Comparison of ENCODE assay signal across 12 cellular contexts in genomic region chr16:10979717-10980601, GRCh38. TPM values are rescaled to one million over a fixed set of nuclear protein-coding genes. Genes with fewer than 3 reads are reported as not detected.
DNase-seq lines count a peak whose midpoint lies in the region; ATAC-seq, FAIRE-seq and TF ChIP-seq lines count a peak whose summit lies in the region.
"Had no signal": no experiment of that assay in that cellular context is flagged by ENCODE, and none has a peak within 500 bp of the region (broad histone marks: within the 10 kb centered on the region; RNA-seq: fewer than 3 reads in every experiment).

No MANE protein-coding gene starts in this region.

- H3K36me3 ChIP-seq in liver (ENCODE audit: control insufficient read depth in 4 of 4, insufficient read depth in 3 of 4, low read depth in 1 of 4, low read length in 3 of 4) = peaks cover 0 to 7% (median 4%) of the 10 kb centered on the region in 4 donors
- H3K36me3 ChIP-seq in testis (ENCODE audit: low read depth, missing control alignments) = no peaks in the 10 kb centered on the region

- no peak for ATAC-seq in GM19023 (IDR thresholded peaks at IDR 0.05; ENCODE audit: unreplicated experiment)

- TF ChIP-seq CTCF in liver (IDR thresholded peaks at IDR 0.05; ENCODE audit: low read depth, low read length, missing input control) (no peak), testis (IDR thresholded peaks at IDR 0.05) (no peak)

- no peaks in the 10 kb centered on the region for H3K27me3 ChIP-seq in liver (ENCODE audit: control insufficient read depth in 4 of 4, insufficient read depth in 4 of 4, low read length in 3 of 4)
- no peaks in the 10 kb centered on the region for H3K27me3 ChIP-seq in testis

- H3K9ac ChIP-seq in liver (ENCODE audit: low read depth in 1 of 2, low read length in 2 of 2) = peak overlapping the region in 1 of 2 donors; percentile 49

- no peak for FAIRE-seq in H54 (lab: Jason Lieb, UNC)
- FAIRE-seq: G401.6 had no signal

- intact Hi-C loops in testis (cut with DNase I; ENCODE audit: low total_unique reads) = no loop called here

- H3K9me3 ChIP-seq in liver (ENCODE audit: control insufficient read depth in 4 of 4, low read length in 3 of 4) (no peaks in the 10 kb centered on the region), testis (no peaks in the 10 kb centered on the region)

- H3K4me3 ChIP-seq in liver (ENCODE audit: low read depth in 1 of 3, low read length in 3 of 3) (no peak overlapping the region), testis (no peak overlapping the region)

- H3K27ac ChIP-seq in cingulate gyrus (ENCODE audit: low read depth, low read length) (peak overlapping the region; percentile 15), liver (ENCODE audit: low read depth in 1 of 2, low read length in 2 of 2) (peak overlapping the region; percentile 68 to 79), testis (peak overlapping the region in 1 of 2 donors; percentile 3)

- DNase-seq in NCI-H226 (peak; percentile 42), testis (peak; percentile 56), OCI-M1 (lab: John Stamatoyannopoulos, UW) (no peak), NCI-H2029 (lab: John Stamatoyannopoulos, UW) (no peak), H54 (ENCODE audit: insufficient read length, low spot score) (no peak)
- DNase-seq: activated naive CD8-positive, alpha-beta T cell treated with anti-CD3 and anti-CD28 coated beads for 36 hours; NCI-H2171 treated with DMSO at 0.1 percent for 48 hours; T-helper 9 cell had no signal

- no peak for TF ChIP-seq POLR2A in testis (IDR thresholded peaks at IDR 0.05)
- no peak for TF ChIP-seq POLR2A in H54 (IDR thresholded peaks at IDR 0.05; ENCODE audit: low read depth, low read length)

- H3K4me1 ChIP-seq in liver (ENCODE audit: control insufficient read depth in 4 of 4, insufficient read depth in 4 of 4, low read length in 3 of 4) (peaks cover 0 to 11% (median 4%) of the 10 kb centered on the region in 4 donors), testis (peaks cover 19% of the 10 kb centered on the region)

- TF ChIP-seq RAD21 in liver (IDR thresholded peaks at IDR 0.05) = peak; percentile 43 to 52

- 51% methylated on average over 19 of the region's 19 CpGs for WGBS in liver
- WGBS in testis, 2 donors = 42 to 49% methylated on average over 17 to 19 of the region's 19 CpGs

TF ChIP-seq in liver, 16 proteins besides CTCF, POLR2A, EP300 and RAD21:
- TF ChIP-seq REST (IDR thresholded peaks at IDR 0.05) = peak; percentile 44
- peak; percentile 68 for TF ChIP-seq YY1 (IDR thresholded peaks at IDR 0.05)
- peak; percentile 25 for TF ChIP-seq FOXA2 (IDR thresholded peaks at IDR 0.05)
- no peak for TF ChIP-seq FOXA1 (IDR thresholded peaks at IDR 0.05)
- no peak for TF ChIP-seq NR2F2 (IDR thresholded peaks at IDR 0.05)
- TF ChIP-seq HNF4G (IDR thresholded peaks at IDR 0.05) = peak; percentile 56
- TF ChIP-seq SP1 (IDR thresholded peaks at IDR 0.05) = peak; percentile 82
- TF ChIP-seq GABPA (IDR thresholded peaks at IDR 0.05 in 1 of 2, conservative IDR thresholded peaks at IDR 0.05 in 1 of 2) = peak; percentile 51 to 83
- peak; percentile 70 for TF ChIP-seq MAX (IDR thresholded peaks at IDR 0.05)
- peak; percentile 50 for TF ChIP-seq ATF3 (IDR thresholded peaks at IDR 0.05)
- TF ChIP-seq JUND (IDR thresholded peaks at IDR 0.05) = peak; percentile 53 to 72
- TF ChIP-seq TAF1 (conservative IDR thresholded peaks at IDR 0.05) = no peak
- peak; percentile 78 to 84 for TF ChIP-seq HNF4A (conservative IDR thresholded peaks at IDR 0.05)
- TF ChIP-seq RXRA (IDR thresholded peaks at IDR 0.05) = peak; percentile 65 to 70
- TF ChIP-seq EGR1 (IDR thresholded peaks at IDR 0.05; ENCODE audit: low read depth in 2 of 2) = peak in 1 of 2 donors; percentile 80
- no peak for TF ChIP-seq ZBTB33 (IDR thresholded peaks at IDR 0.05)

RNA-seq across cellular contexts. Expression of gene CLEC16A, which starts 35.6 kb away (rescaled TPM):
- total RNA-seq in liver (10 to 100 TPM; 22.6 to 23.0 TPM), testis (100 to 1,000 TPM in 1 of 2 donors, 10 to 100 TPM in 1; 93.9 to 122 TPM)
- polyA plus RNA-seq in liver (10 to 100 TPM in 1 of 2 donors, 1 to 10 TPM in 1; 9.7 to 12.3 TPM), testis (ENCODE audit: insufficient read depth, low read depth, low replicate concordance) (126 TPM)

RNA-seq across cellular contexts. Expression of gene DEXI, which starts 37.7 kb away (rescaled TPM):
- total RNA-seq in liver (10 to 100 TPM; 13.6 to 69.9 TPM), testis (10 to 100 TPM; 39.0 to 57.4 TPM)
- polyA plus RNA-seq in liver (10 to 100 TPM; 26.5 to 57.2 TPM), testis (ENCODE audit: insufficient read depth, low read depth, low replicate concordance) (30.0 TPM)

Comparison
In these comparisons a context has a peak if more than half of its experiments do, and no peak if none do; other contexts are left out.
1. DNase-seq: peak in NCI-H226 (single experiment) and testis (single experiment); none in OCI-M1 (single experiment), NCI-H2029 (single experiment) and H54 (single experiment).